21 cellular contexts compared by ENCODE assay signal in the genomic region with DNA sequence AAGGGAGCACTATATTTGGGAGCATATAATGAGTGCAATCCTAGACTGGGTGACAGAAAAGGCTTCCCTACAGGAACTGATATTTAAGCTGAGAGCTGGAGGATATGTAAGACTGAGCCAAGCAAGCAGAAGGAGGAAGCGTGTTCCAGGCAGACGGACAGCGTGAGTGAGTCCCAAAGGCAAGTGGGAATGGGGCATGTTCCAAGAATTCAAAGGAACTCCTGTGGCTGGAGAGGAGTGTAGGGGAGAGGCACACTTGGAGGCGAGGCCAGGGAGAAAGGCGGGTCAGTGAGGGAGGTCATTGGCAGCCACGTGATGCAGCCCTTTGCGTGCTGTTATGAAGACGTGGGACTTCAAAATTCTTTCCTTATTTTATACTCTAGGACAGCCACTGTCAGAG. TPM values are rescaled to one million over a fixed set of nuclear protein-coding genes. Genes with fewer than 3 reads are reported as not detected.
DNase-seq lines count a peak whose midpoint lies in the region; ATAC-seq and TF ChIP-seq lines count a peak whose summit lies in the region.
"Had no signal": no experiment of that assay in that cellular context is flagged by ENCODE, and none has a peak within 500 bp of the region (broad histone marks: within the 10 kb centered on the region; RNA-seq: fewer than 3 reads in every experiment).

No MANE protein-coding gene starts in this region.

- H3K4me3 ChIP-seq in cardiac fibroblast (replicated peaks in 1 of 2; ENCODE audit: low read depth in 2 of 2, low read length in 2 of 2) (no peak overlapping the region), testis (no peak overlapping the region)
- H3K4me3 ChIP-seq: GM12878, hepatocyte, SJSA1, transverse colon had no signal

- ATAC-seq in Right ventricle myocardium superior (ENCODE audit: poor library complexity): peak; percentile 74
- no peak for ATAC-seq in HG03159 (IDR thresholded peaks at IDR 0.05; ENCODE audit: unreplicated experiment)
- ATAC-seq: GM12878 had no signal

- WGBS in testis, 2 donors: 72 to 79% methylated on average over 8 of the region's 8 CpGs

- H3K27ac ChIP-seq in testis: no peak overlapping the region
- H3K27ac ChIP-seq: hepatocyte, SJSA1, transverse colon had no signal

- no peak for TF ChIP-seq POLR2A in testis (IDR thresholded peaks at IDR 0.05)

- H3K9me3 ChIP-seq in testis: no peaks in the 10 kb centered on the region
- H3K9me3 ChIP-seq: SJSA1, transverse colon had no signal

- intact Hi-C loops in Right ventricle myocardium superior (cut with DNase I): no loop called here
- intact Hi-C loops in testis (cut with DNase I; ENCODE audit: low total_unique reads): no loop called here

- no peaks in the 10 kb centered on the region for H3K36me3 ChIP-seq in testis (ENCODE audit: low read depth, missing control alignments)
- H3K36me3 ChIP-seq: SJSA1, transverse colon had no signal

- TF ChIP-seq CTCF in cardiac fibroblast (IDR thresholded peaks at IDR 0.05; ENCODE audit: low read depth, low read length): no peak
- no peak for TF ChIP-seq CTCF in testis (IDR thresholded peaks at IDR 0.05)

- no peaks in the 10 kb centered on the region for H3K27me3 ChIP-seq in testis
- H3K27me3 ChIP-seq: hepatocyte, SJSA1, transverse colon had no signal

- DNase-seq in cardiac fibroblast (ENCODE audit: low read depth in 2 of 2) (peak; percentile 28 to 80), Right ventricle myocardium superior (peak; percentile 76), middle frontal gyrus (ENCODE audit: extremely low spot score, low spot score) (peak; percentile 13), testis (peak; percentile 31), DMS79 treated with DMSO at 0.1 percent for 48 hours (lab: John Stamatoyannopoulos, UW) (no peak), HK-2 (ENCODE audit: unreplicated experiment) (no peak)
- DNase-seq in effector CD4-positive, alpha-beta T cell: no peak
- DNase-seq: activated CD4-positive, CD25-positive, alpha-beta regulatory T cell treated with anti-CD3 and anti-CD28 coated beads, Interleukin-2, amount 50 U/mL, for 72 hours; activated CD8-positive, alpha-beta memory T cell treated with anti-CD3 and anti-CD28 coated beads, Interleukin-2, amount 50 U/mL, for 48 hours; activated naive CD4-positive, alpha-beta T cell treated with Interleukin-2 at 50 U/mL for 16 hours; erythroblast; GDM1; NCI-H1048; NCI-H2107; NCI-H524 treated with DMSO at 0.1 percent for 48 hours; occipital lobe; transverse colon had no signal

- H3K4me1 ChIP-seq in testis: no peaks in the 10 kb centered on the region
- H3K4me1 ChIP-seq: transverse colon had no signal

RNA-seq across cellular contexts. Expression of gene SGK1, which starts 27.9 kb away (rescaled TPM):
- total RNA-seq in Right ventricle myocardium superior (23.6 TPM), testis (100 to 1,000 TPM; 154 to 208 TPM)
- 91.3 TPM for polyA plus RNA-seq in testis (ENCODE audit: insufficient read depth, low read depth, low replicate concordance)

Comparison
In these comparisons a context has a peak if more than half of its experiments do, and no peak if none do; other contexts are left out.
1. DNase-seq: peak in cardiac fibroblast (2 of 2), Right ventricle myocardium superior (single experiment), middle frontal gyrus (single experiment) and testis (single experiment); none in effector CD4-positive, alpha-beta T cell (single experiment), DMS79 treated with DMSO at 0.1 percent for 48 hours (single experiment) and HK-2 (single experiment).